Comparison of ENCODE assay signal across 2 cellular contexts in genomic region chr10:69065406-69066361, GRCh38.
TF ChIP-seq lines count a peak whose summit lies in the region.

No MANE protein-coding gene starts in this region.

TF ChIP-seq in liver, 16 proteins besides CTCF, POLR2A, EP300 and RAD21:
- no peak for TF ChIP-seq FOXA1 (IDR thresholded peaks at IDR 0.05)
- TF ChIP-seq, protein P1, sequence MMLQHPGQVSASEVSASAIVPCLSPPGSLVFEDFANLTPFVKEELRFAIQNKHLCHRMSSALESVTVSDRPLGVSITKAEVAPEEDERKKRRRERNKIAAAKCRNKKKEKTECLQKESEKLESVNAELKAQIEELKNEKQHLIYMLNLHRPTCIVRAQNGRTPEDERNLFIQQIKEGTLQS (IDR thresholded peaks at IDR 0.05), result no peak
- TF ChIP-seq EGR1 (IDR thresholded peaks at IDR 0.05; ENCODE audit: low read depth in 2 of 2), result no peak
- TF ChIP-seq, protein P2, sequence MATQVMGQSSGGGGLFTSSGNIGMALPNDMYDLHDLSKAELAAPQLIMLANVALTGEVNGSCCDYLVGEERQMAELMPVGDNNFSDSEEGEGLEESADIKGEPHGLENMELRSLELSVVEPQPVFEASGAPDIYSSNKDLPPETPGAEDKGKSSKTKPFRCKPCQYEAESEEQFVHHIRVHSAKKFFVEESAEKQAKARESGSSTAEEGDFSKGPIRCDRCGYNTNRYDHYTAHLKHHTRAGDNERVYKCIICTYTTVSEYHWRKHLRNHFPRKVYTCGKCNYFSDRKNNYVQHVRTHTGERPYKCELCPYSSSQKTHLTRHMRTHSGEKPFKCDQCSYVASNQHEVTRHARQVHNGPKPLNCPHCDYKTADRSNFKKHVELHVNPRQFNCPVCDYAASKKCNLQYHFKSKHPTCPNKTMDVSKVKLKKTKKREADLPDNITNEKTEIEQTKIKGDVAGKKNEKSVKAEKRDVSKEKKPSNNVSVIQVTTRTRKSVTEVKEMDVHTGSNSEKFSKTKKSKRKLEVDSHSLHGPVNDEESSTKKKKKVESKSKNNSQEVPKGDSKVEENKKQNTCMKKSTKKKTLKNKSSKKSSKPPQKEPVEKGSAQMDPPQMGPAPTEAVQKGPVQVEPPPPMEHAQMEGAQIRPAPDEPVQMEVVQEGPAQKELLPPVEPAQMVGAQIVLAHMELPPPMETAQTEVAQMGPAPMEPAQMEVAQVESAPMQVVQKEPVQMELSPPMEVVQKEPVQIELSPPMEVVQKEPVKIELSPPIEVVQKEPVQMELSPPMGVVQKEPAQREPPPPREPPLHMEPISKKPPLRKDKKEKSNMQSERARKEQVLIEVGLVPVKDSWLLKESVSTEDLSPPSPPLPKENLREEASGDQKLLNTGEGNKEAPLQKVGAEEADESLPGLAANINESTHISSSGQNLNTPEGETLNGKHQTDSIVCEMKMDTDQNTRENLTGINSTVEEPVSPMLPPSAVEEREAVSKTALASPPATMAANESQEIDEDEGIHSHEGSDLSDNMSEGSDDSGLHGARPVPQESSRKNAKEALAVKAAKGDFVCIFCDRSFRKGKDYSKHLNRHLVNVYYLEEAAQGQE (IDR thresholded peaks at IDR 0.05), result no peak
- TF ChIP-seq, protein P3, sequence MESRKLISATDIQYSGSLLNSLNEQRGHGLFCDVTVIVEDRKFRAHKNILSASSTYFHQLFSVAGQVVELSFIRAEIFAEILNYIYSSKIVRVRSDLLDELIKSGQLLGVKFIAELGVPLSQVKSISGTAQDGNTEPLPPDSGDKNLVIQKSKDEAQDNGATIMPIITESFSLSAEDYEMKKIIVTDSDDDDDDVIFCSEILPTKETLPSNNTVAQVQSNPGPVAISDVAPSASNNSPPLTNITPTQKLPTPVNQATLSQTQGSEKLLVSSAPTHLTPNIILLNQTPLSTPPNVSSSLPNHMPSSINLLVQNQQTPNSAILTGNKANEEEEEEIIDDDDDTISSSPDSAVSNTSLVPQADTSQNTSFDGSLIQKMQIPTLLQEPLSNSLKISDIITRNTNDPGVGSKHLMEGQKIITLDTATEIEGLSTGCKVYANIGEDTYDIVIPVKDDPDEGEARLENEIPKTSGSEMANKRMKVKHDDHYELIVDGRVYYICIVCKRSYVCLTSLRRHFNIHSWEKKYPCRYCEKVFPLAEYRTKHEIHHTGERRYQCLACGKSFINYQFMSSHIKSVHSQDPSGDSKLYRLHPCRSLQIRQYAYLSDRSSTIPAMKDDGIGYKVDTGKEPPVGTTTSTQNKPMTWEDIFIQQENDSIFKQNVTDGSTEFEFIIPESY (IDR thresholded peaks at IDR 0.05), result no peak

TF ChIP-seq in HepG2, 621 proteins besides CTCF, POLR2A, EP300 and RAD21:
- no peak for TF ChIP-seq PAF1 (CRISPR knock-in tag; IDR thresholded peaks at IDR 0.05)
- TF ChIP-seq GFI1 (CRISPR knock-in tag; IDR thresholded peaks at IDR 0.05; ENCODE audit: borderline replicate concordance), result no peak
- TF ChIP-seq REL (CRISPR knock-in tag; conservative IDR thresholded peaks at IDR 0.05), result no peak
- TF ChIP-seq PAWR (CRISPR knock-in tag; IDR thresholded peaks at IDR 0.05; ENCODE audit: borderline replicate concordance), result no peak
- TF ChIP-seq KMT2B (CRISPR knock-in tag; IDR thresholded peaks at IDR 0.05), result no peak
- TF ChIP-seq, protein P4, sequence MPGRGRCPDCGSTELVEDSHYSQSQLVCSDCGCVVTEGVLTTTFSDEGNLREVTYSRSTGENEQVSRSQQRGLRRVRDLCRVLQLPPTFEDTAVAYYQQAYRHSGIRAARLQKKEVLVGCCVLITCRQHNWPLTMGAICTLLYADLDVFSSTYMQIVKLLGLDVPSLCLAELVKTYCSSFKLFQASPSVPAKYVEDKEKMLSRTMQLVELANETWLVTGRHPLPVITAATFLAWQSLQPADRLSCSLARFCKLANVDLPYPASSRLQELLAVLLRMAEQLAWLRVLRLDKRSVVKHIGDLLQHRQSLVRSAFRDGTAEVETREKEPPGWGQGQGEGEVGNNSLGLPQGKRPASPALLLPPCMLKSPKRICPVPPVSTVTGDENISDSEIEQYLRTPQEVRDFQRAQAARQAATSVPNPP (CRISPR knock-in tag; IDR thresholded peaks at IDR 0.05), result no peak
- TF ChIP-seq NR2F1 (CRISPR knock-in tag; IDR thresholded peaks at IDR 0.05), result no peak
- TF ChIP-seq ZMYM2 (CRISPR knock-in tag; IDR thresholded peaks at IDR 0.05), result no peak
- TF ChIP-seq SIX4 (CRISPR knock-in tag; IDR thresholded peaks at IDR 0.05), result no peak
- no peak for TF ChIP-seq ZMAT5 (CRISPR knock-in tag; IDR thresholded peaks at IDR 0.05; ENCODE audit: borderline replicate concordance, low read depth)
- no peak for TF ChIP-seq JUN (CRISPR knock-in tag; IDR thresholded peaks at IDR 0.05)
- no peak for TF ChIP-seq PRMT3 (CRISPR knock-in tag; IDR thresholded peaks at IDR 0.05; ENCODE audit: borderline replicate concordance, low read depth)
- TF ChIP-seq, protein P5, sequence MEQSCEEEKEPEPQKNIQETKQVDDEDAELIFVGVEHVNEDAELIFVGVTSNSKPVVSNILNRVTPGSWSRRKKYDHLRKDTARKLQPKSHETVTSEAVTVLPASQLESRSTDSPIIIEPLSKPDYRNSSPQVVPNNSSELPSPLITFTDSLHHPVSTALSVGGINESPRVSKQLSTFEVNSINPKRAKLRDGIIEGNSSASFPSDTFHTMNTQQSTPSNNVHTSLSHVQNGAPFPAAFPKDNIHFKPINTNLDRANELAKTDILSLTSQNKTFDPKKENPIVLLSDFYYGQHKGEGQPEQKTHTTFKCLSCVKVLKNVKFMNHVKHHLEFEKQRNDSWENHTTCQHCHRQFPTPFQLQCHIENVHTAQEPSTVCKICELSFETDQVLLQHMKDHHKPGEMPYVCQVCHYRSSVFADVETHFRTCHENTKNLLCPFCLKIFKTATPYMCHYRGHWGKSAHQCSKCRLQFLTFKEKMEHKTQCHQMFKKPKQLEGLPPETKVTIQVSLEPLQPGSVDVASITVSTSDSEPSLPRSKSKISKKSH (CRISPR knock-in tag; IDR thresholded peaks at IDR 0.05; ENCODE audit: borderline replicate concordance), result no peak
- TF ChIP-seq RORA (CRISPR knock-in tag; IDR thresholded peaks at IDR 0.05), result no peak
- TF ChIP-seq ZNF709 (CRISPR knock-in tag; IDR thresholded peaks at IDR 0.05), result no peak
- TF ChIP-seq ZNF274 (CRISPR knock-in tag; IDR thresholded peaks at IDR 0.05), result no peak
- TF ChIP-seq ZNF441 (CRISPR knock-in tag; IDR thresholded peaks at IDR 0.05; ENCODE audit: borderline replicate concordance), result no peak
- TF ChIP-seq BHLHE40 (IDR thresholded peaks at IDR 0.05; ENCODE audit: low read length), result no peak
TF ChIP-seq in HepG2: peak in this region for 0.
